Comparison of ENCODE assay signal across 8 cellular contexts in genomic region chr17:28357061-28357900, GRCh38. TPM values are rescaled to one million over a fixed set of nuclear protein-coding genes. Genes with fewer than 3 reads are reported as not detected.
A peak's percentile ranks its signal among the peaks of the same experiment; 100 is the strongest.
DNase-seq lines count a peak whose midpoint lies in the region; ATAC-seq and TF ChIP-seq lines count a peak whose summit lies in the region.

Gene POLDIP2 (minus strand): TSS chr17:28357527. CDS start chr17:28357448, 79 bp downstream.

- DNase-seq in D341Med (ENCODE audit: low spot score) (peak; percentile 100), endothelial cell (ENCODE audit: low spot score) (peak; percentile 96), middle frontal gyrus (ENCODE audit: extremely low spot score, low spot score) (peak; percentile 92)
- peak; percentile 98 for DNase-seq in activated CD8-positive, alpha-beta memory T cell treated with anti-CD3 and anti-CD28 coated beads, Interleukin-2, amount 50 U/mL, for 48 hours
- peak; percentile 89 to 92 for DNase-seq in stimulated activated CD8-positive, alpha-beta memory T cell treated with anti-CD3 and anti-CD28 coated beads, Interleukin-2, amount 100 ng/mL, for 1 hour (ENCODE audit: low read depth in 2 of 2)

- peak; percentile 92 for ATAC-seq in GM21447 (IDR thresholded peaks at IDR 0.05; ENCODE audit: unreplicated experiment)

- peaks cover 42% of the 10 kb centered on the region for H3K36me3 Mint-ChIP-seq in endothelial cell (ENCODE audit: low read depth, unreplicated experiment)

- H3K4me1 ChIP-seq in HUES64 (ENCODE audit: insufficient read depth, low read length) = peaks cover 5% of the 10 kb centered on the region; the same call in 1 of the 2 replicates
- H3K4me1 ChIP-seq in OCI-LY3 (ENCODE audit: low read length) = peaks cover 19% of the 10 kb centered on the region

- H3K27ac Mint-ChIP-seq in endothelial cell (ENCODE audit: unreplicated experiment) = peak within 1 kb of the TSS; percentile 96

- no peaks in the 10 kb centered on the region for H3K9me3 Mint-ChIP-seq in endothelial cell (ENCODE audit: unreplicated experiment)

- H3K9ac ChIP-seq in HUES64 (ENCODE audit: low read depth, low read length) (peak within 1 kb of the TSS; percentile 94), OCI-LY3 (ENCODE audit: low read length) (peak within 1 kb of the TSS; percentile 94)

- H3K4me3 ChIP-seq in HUES64 (ENCODE audit: low read length) (peak within 1 kb of the TSS; percentile 94), OCI-LY3 (ENCODE audit: low read length) (peak within 1 kb of the TSS; percentile 90)

- WGBS in HUES64 = under 1% methylated on average over 80 of the region's 80 CpGs

- H3K27me3 Mint-ChIP-seq in endothelial cell (ENCODE audit: unreplicated experiment) = peaks cover 6% of the 10 kb centered on the region

- H3K9me3 ChIP-seq in HUES64 (ENCODE audit: insufficient read depth, low read depth, low read length) (no peaks in the 10 kb centered on the region), OCI-LY3 (ENCODE audit: insufficient read depth, low read length) (no peaks in the 10 kb centered on the region)

- H3K27ac ChIP-seq in HUES64 (ENCODE audit: low read depth, low read length) = peak within 1 kb of the TSS; percentile 86
- H3K27ac ChIP-seq in OCI-LY3 (ENCODE audit: low read length) = peak within 1 kb of the TSS; percentile 36; the same call in 1 of the 2 replicates

- H4K20me1 ChIP-seq in OCI-LY3 (ENCODE audit: insufficient read depth, low read length) = no peaks in the 10 kb centered on the region

- H3K4me2 ChIP-seq in OCI-LY3 (ENCODE audit: low read length) = peak within 1 kb of the TSS; percentile 97

- TF ChIP-seq CTCF in OCI-LY3 (IDR thresholded peaks at IDR 0.05; ENCODE audit: low read depth, low read length) = no peak
- TF ChIP-seq CTCF in endothelial cell (IDR thresholded peaks at IDR 0.05; ENCODE audit: unreplicated experiment) = no peak

- peaks cover 19% of the 10 kb centered on the region for H3K4me1 Mint-ChIP-seq in endothelial cell (ENCODE audit: unreplicated experiment)

- peaks cover 37% of the 10 kb centered on the region for H3K79me2 ChIP-seq in OCI-LY3 (ENCODE audit: low read length)

- H3K27me3 ChIP-seq in HUES64 (ENCODE audit: insufficient read depth, low read length) (no peaks in the 10 kb centered on the region), OCI-LY3 (ENCODE audit: low read depth, low read length) (no peaks in the 10 kb centered on the region)

- H3K36me3 ChIP-seq in HUES64 (ENCODE audit: insufficient read depth, low read length) (peaks cover 61% of the 10 kb centered on the region), OCI-LY3 (replicated peaks; ENCODE audit: low read depth, low read length) (peaks cover 46% of the 10 kb centered on the region)

- H3K4me3 Mint-ChIP-seq in endothelial cell (ENCODE audit: unreplicated experiment) = peak within 1 kb of the TSS; percentile 96

- peak within 1 kb of the TSS; percentile 51; the same call in 1 of the 2 replicates for H2AFZ ChIP-seq in OCI-LY3 (ENCODE audit: low read depth, low read length)

RNA-seq across cellular contexts. Expression of gene POLDIP2, which starts in this region (rescaled TPM):
- polyA plus RNA-seq in HUES64 (2013, experiment 1 of 2) = 54.3 TPM
- polyA plus RNA-seq in HUES64 (2013, experiment 2 of 2) = 51.4 TPM
- 57.2 TPM for total RNA-seq in endothelial cell (ENCODE audit: unreplicated experiment)

Comparison
In these comparisons a context has a peak if more than half of its experiments do, and no peak if none do; other contexts are left out.
1. Peak in every context shown above with its lines: DNase-seq, ATAC-seq, H3K4me3 ChIP-seq and H3K27ac ChIP-seq.